In genomic region chr5:110757118-110757729, GRCh38 we compare ENCODE assay signal across 8 cellular contexts. TPM values are rescaled to one million over a fixed set of nuclear protein-coding genes. Genes with fewer than 3 reads are reported as not detected.
DNase-seq lines count a peak whose midpoint lies in the region; ATAC-seq and TF ChIP-seq lines count a peak whose summit lies in the region.

No MANE protein-coding gene starts in this region.

- H3K9ac ChIP-seq in NT2/D1 (ENCODE audit: insufficient read length, low read depth): no peak overlapping the region

- H3K9me3 ChIP-seq in NT2/D1 (ENCODE audit: insufficient read depth, low read length) (no peaks in the 10 kb centered on the region), MG63 (no peaks in the 10 kb centered on the region)

- TF ChIP-seq CTCF in choroid plexus epithelial cell (conservative IDR thresholded peaks at IDR 0.05; ENCODE audit: low read depth, low read length): peak; percentile 54

- H3K27me3 ChIP-seq in NT2/D1 (ENCODE audit: insufficient read depth, insufficient read length) (no peaks in the 10 kb centered on the region), MG63 (no peaks in the 10 kb centered on the region)

- peaks cover 31% of the 10 kb centered on the region for H3K36me3 ChIP-seq in NT2/D1 (ENCODE audit: insufficient read depth, insufficient read length, low read length)
- peaks cover 71% of the 10 kb centered on the region for H3K36me3 ChIP-seq in MG63

- H3K4me1 ChIP-seq in NT2/D1 (ENCODE audit: insufficient read depth, insufficient read length): no peaks in the 10 kb centered on the region

- DNase-seq in COR-L47 (lab: John Stamatoyannopoulos, UW) (peak; percentile 35), NT2/D1 (ENCODE audit: low read depth, low spot score) (peak; percentile 9), choroid plexus epithelial cell (ENCODE audit: low read depth) (peak; percentile 81), midbrain (lab: John Stamatoyannopoulos, UW) (peak; percentile 42), MG63 (no peak)

- H3K4me3 ChIP-seq in NT2/D1 (ENCODE audit: insufficient read length, low read depth) (no peak overlapping the region), choroid plexus epithelial cell (ENCODE audit: low read depth, low read length) (no peak overlapping the region), MG63 (no peak overlapping the region)

- ATAC-seq in GM18909 (IDR thresholded peaks at IDR 0.05; ENCODE audit: poor library complexity, unreplicated experiment) (peak; percentile 20), HG03442 (IDR thresholded peaks at IDR 0.05; ENCODE audit: unreplicated experiment) (no peak), GM21576 (IDR thresholded peaks at IDR 0.05; ENCODE audit: unreplicated experiment) (no peak)

RNA-seq across cellular contexts. Expression of gene SLC25A46, which starts 18.4 kb away (rescaled TPM):
- total RNA-seq in MG63 (2014; rRNA removed; shearing (Covaris generic); ENCODE audit: low replicate concordance): 99.9 and 126 TPM in 2 replicates

RNA-seq across cellular contexts. Expression of gene TMEM232, which starts 30.8 kb away (rescaled TPM):
- 2.6 TPM in 1 of 2 replicates, not detected in the other for total RNA-seq in MG63 (2014; rRNA removed; shearing (Covaris generic); ENCODE audit: low replicate concordance)
